18 cellular contexts compared by ENCODE assay signal in genomic region chr6:130912451-130912850, GRCh38.
DNase-seq lines count a peak whose midpoint lies in the region; ATAC-seq and TF ChIP-seq lines count a peak whose summit lies in the region.
"Had no signal": no experiment of that assay in that cellular context is flagged by ENCODE, and none has a peak within 500 bp of the region (broad histone marks: within the 10 kb centered on the region; RNA-seq: fewer than 3 reads in every experiment).

No MANE protein-coding gene starts in this region.

- H3K9me3 ChIP-seq in Panc1 (ENCODE audit: control insufficient read depth, insufficient read depth, low read depth, low read length), result no peaks in the 10 kb centered on the region

- DNase-seq in LHCN-M2 (ENCODE audit: low read depth) (peak; percentile 77), Panc1 (ENCODE audit: low read depth, low spot score) (no peak), left kidney (ENCODE audit: low read depth, low spot score) (peak; percentile 13), substantia nigra (lab: John Stamatoyannopoulos, UW) (peak in 2 of 49 donors; percentile 4 to 28), midbrain (lab: John Stamatoyannopoulos, UW) (no peak), NK-92 (lab: John Stamatoyannopoulos, UW; ENCODE audit: unreplicated experiment) (no peak)
- DNase-seq: COR-L47, GF-D8, H9, Karpas-422, NCI-H1092 treated with DMSO at 0.1 percent for 48 hours, NCI-H1694, NCI-H2081 treated with DMSO at 0.1 percent for 48 hours, NCI-H510A, NCI-H82, RPMI8226, SIG-M5 had no signal

- peaks cover 10% of the 10 kb centered on the region for H3K4me1 ChIP-seq in Panc1 (ENCODE audit: control insufficient read depth, insufficient read depth, low read length)

- BruUV-seq in Panc1 (replicated peaks; lab: Mats Ljungman, UMichigan), result no TSS peak

- in situ Hi-C loops in Panc1 (cut with HindIII; ENCODE audit: low pct_unique_long_range_greater_than_20kb, low sequenced_read_pairs), result no loop called here

- CTCF ChIA-PET in Panc1 (lab: Charles Lee), result no interaction called here

- no peaks in the 10 kb centered on the region for H3K27me3 ChIP-seq in Panc1 (ENCODE audit: control insufficient read depth, insufficient read depth, low read length)

- H3K36me3 ChIP-seq in Panc1 (ENCODE audit: control insufficient read depth, insufficient read depth, low read length), result no peaks in the 10 kb centered on the region

- no peak overlapping the region for H3K4me3 ChIP-seq in Panc1 (ENCODE audit: low read depth in 2 of 2, low read length in 2 of 2)

- intact Hi-C loops in Panc1 (cut with micrococcal nuclease; ENCODE audit: unreplicated experiment), result no loop called here

- no peak for TF ChIP-seq CTCF in Panc1 (IDR thresholded peaks at IDR 0.05)

- H3K27ac ChIP-seq in Panc1 (ENCODE audit: low read length) (peak overlapping the region; percentile 44), substantia nigra (ENCODE audit: low read depth, low read length, poor library complexity, severe bottlenecking) (peak overlapping the region; percentile 61)

- ATAC-seq in Panc1 (0 out of 2 replicates have a peak, but pooled peaks have one; percentile 45), esophagus mucosa (no peak)

- POLR2A ChIA-PET in Panc1 (lab: Charles Lee), result no interaction called here

Comparison
In these comparisons a context has a peak if more than half of its experiments do, and no peak if none do; other contexts are left out.
1. DNase-seq: peak in LHCN-M2 (single experiment) and left kidney (single experiment); none in Panc1 (single experiment), midbrain (single experiment) and NK-92 (single experiment).